11 cellular contexts compared by ENCODE assay signal in genomic region chr7:234712-235553, GRCh38. TPM values are rescaled to one million over a fixed set of nuclear protein-coding genes. Genes with fewer than 3 reads are reported as not detected.
DNase-seq lines count a peak whose midpoint lies in the region; ATAC-seq, FAIRE-seq and TF ChIP-seq lines count a peak whose summit lies in the region.
"Had no signal": no experiment of that assay in that cellular context is flagged by ENCODE, and none has a peak within 500 bp of the region (broad histone marks: within the 10 kb centered on the region; RNA-seq: fewer than 3 reads in every experiment).

No MANE protein-coding gene starts in this region.

- ATAC-seq in Right ventricle myocardium inferior (peak; percentile 86), natural killer cell (no peak)
- no peak for ATAC-seq in CD4-positive, alpha-beta T cell (ENCODE audit: poor library complexity)

- peak overlapping the region in 1 of 2 donors; percentile 78 for H3K27ac ChIP-seq in ovary
- no peak overlapping the region for H3K27ac ChIP-seq in CD4-positive, alpha-beta T cell (ENCODE audit: low read depth, low read length)
- H3K27ac ChIP-seq: 22Rv1 had no signal

- POLR2A ChIA-PET in CD4-positive, alpha-beta T cell (lab: Charles Lee), result no interaction called here

- TF ChIP-seq EP300 in ovary (IDR thresholded peaks at IDR 0.05), result peak; percentile 18

- H3K4me3 Mint-ChIP-seq in CD4-positive, alpha-beta T cell, result no peak overlapping the region
- no peak overlapping the region for H3K4me3 Mint-ChIP-seq in natural killer cell
- H3K4me3 Mint-ChIP-seq: activated naive CD8-positive, alpha-beta T cell treated with anti-CD3 and anti-CD28 coated beads, Interleukin-2, amount 10 ng/mL, durations not matched to agents 7 days and 5 days had no signal

- DNase-seq in Right ventricle myocardium inferior (ENCODE audit: missing footprints) (peak; percentile 82), cardiac septum (ENCODE audit: low spot score) (no peak), foreskin melanocyte (peak; percentile 78), ovary (peak in 3 of 5 donors; percentile 24 to 67 (median 50)), SKM-1 (lab: John Stamatoyannopoulos, UW; ENCODE audit: unreplicated experiment) (no peak), HTR-8/SVneo (ENCODE audit: insufficient read length, low spot score) (no peak), natural killer cell (no peak)
- DNase-seq in CD4-positive, alpha-beta T cell, result no peak
- DNase-seq: activated naive CD8-positive, alpha-beta T cell treated with anti-CD3 and anti-CD28 coated beads, Interleukin-2, amount 10 ng/mL, durations not matched to agents 7 days and 5 days; NCI-H446 had no signal

- TF ChIP-seq POLR2A in ovary (IDR thresholded peaks at IDR 0.05), result no peak

- TF ChIP-seq CTCF in ovary (IDR thresholded peaks at IDR 0.05) (no peak), natural killer cell (IDR thresholded peaks at IDR 0.05) (no peak)
- no peak for TF ChIP-seq CTCF in CD4-positive, alpha-beta T cell (IDR thresholded peaks at IDR 0.05)

- H3K4me1 ChIP-seq in ovary (ENCODE audit: insufficient read depth), result peaks cover 20% of the 10 kb centered on the region

- intact Hi-C loops in Right ventricle myocardium inferior (cut with DNase I) (loop anchor here (5.0 kb wide), 1 partner anchor 43 kb away; the partner anchor contains the start of gene FAM20C), cardiac septum (cut with DNase I) (loop anchor here (5.0 kb wide), 2 partner anchors 43 to 93 kb away; partner anchors contain the start of gene FAM20C), ovary (cut with DNase I) (no loop called here), natural killer cell (cut with micrococcal nuclease) (no loop called here)
- intact Hi-C loops in CD4-positive, alpha-beta T cell (cut with DNase I, micrococcal nuclease), result no loop called here

- no peaks in the 10 kb centered on the region for H3K9me3 ChIP-seq in ovary
- H3K9me3 ChIP-seq in CD4-positive, alpha-beta T cell (ENCODE audit: control insufficient read depth, low read length), result no peaks in the 10 kb centered on the region

- CTCF ChIA-PET in CD4-positive, alpha-beta T cell (lab: Charles Lee), result no interaction called here

- H3K4me3 ChIP-seq in ovary, result no peak overlapping the region

- 56 to 71% (median 59%) methylated on average over 28 of the region's 28 CpGs for WGBS in ovary, 3 donors

- H3K36me3 Mint-ChIP-seq in CD4-positive, alpha-beta T cell (ENCODE audit: low read depth), result no peaks in the 10 kb centered on the region
- H3K36me3 Mint-ChIP-seq in natural killer cell, result no peaks in the 10 kb centered on the region
- H3K36me3 Mint-ChIP-seq: activated naive CD8-positive, alpha-beta T cell treated with anti-CD3 and anti-CD28 coated beads, Interleukin-2, amount 10 ng/mL, durations not matched to agents 7 days and 5 days had no signal

- H3K27me3 ChIP-seq in ovary, result no peaks in the 10 kb centered on the region
- no peaks in the 10 kb centered on the region for H3K27me3 ChIP-seq in CD4-positive, alpha-beta T cell (ENCODE audit: control insufficient read depth, insufficient read depth, low read length)

- H3K9me3 Mint-ChIP-seq in CD4-positive, alpha-beta T cell, result no peaks in the 10 kb centered on the region
- H3K9me3 Mint-ChIP-seq in natural killer cell, result no peaks in the 10 kb centered on the region
- H3K9me3 Mint-ChIP-seq: activated naive CD8-positive, alpha-beta T cell treated with anti-CD3 and anti-CD28 coated beads, Interleukin-2, amount 10 ng/mL, durations not matched to agents 7 days and 5 days had no signal

- no peaks in the 10 kb centered on the region for H3K27me3 Mint-ChIP-seq in CD4-positive, alpha-beta T cell
- no peaks in the 10 kb centered on the region for H3K27me3 Mint-ChIP-seq in natural killer cell (ENCODE audit: low read depth in 2 of 2)
- H3K27me3 Mint-ChIP-seq: activated naive CD8-positive, alpha-beta T cell treated with anti-CD3 and anti-CD28 coated beads, Interleukin-2, amount 10 ng/mL, durations not matched to agents 7 days and 5 days had no signal

- no peak overlapping the region for H3K27ac Mint-ChIP-seq in CD4-positive, alpha-beta T cell
- no peak overlapping the region for H3K27ac Mint-ChIP-seq in natural killer cell
- H3K27ac Mint-ChIP-seq: activated naive CD8-positive, alpha-beta T cell treated with anti-CD3 and anti-CD28 coated beads, Interleukin-2, amount 10 ng/mL, durations not matched to agents 7 days and 5 days had no signal

- no peaks in the 10 kb centered on the region for H3K4me1 Mint-ChIP-seq in CD4-positive, alpha-beta T cell (ENCODE audit: low read depth)
- no peaks in the 10 kb centered on the region for H3K4me1 Mint-ChIP-seq in natural killer cell
- H3K4me1 Mint-ChIP-seq: activated naive CD8-positive, alpha-beta T cell treated with anti-CD3 and anti-CD28 coated beads, Interleukin-2, amount 10 ng/mL, durations not matched to agents 7 days and 5 days had no signal

- no peaks in the 10 kb centered on the region for H3K36me3 ChIP-seq in ovary

- no peak for FAIRE-seq in HTR-8/SVneo (lab: Jason Lieb, UNC)

RNA-seq across cellular contexts. Expression of gene FAM20C, which starts 42.6 kb away (rescaled TPM):
- total RNA-seq in Right ventricle myocardium inferior, result 26.1 TPM
- 30.2 TPM for total RNA-seq in cardiac septum
- total RNA-seq in ovary, result 10 to 100 TPM; 20.5 to 80.4 (median 47.4) TPM
- 10 to 100 TPM in 1 of 2 donors, 1 to 10 TPM in 1; 6.2 to 28.9 TPM for polyA plus RNA-seq in ovary
- total RNA-seq in CD4-positive, alpha-beta T cell, result 1 to 10 TPM; 1.3 to 1.7 TPM
- 1 to 10 TPM; 1.2 to 8.6 (median 3.9) TPM for total RNA-seq in natural killer cell

RNA-seq across cellular contexts. Expression of gene FOXL3, which starts 55.0 kb away (rescaled TPM):
- not detected for total RNA-seq in Right ventricle myocardium inferior
- total RNA-seq in cardiac septum, result not detected
- not detected for total RNA-seq in ovary
- not detected for polyA plus RNA-seq in ovary
- total RNA-seq in CD4-positive, alpha-beta T cell, result not detected
- total RNA-seq in natural killer cell, result not detected
- total RNA-seq: activated naive CD8-positive, alpha-beta T cell treated with anti-CD3 and anti-CD28 coated beads, Interleukin-2, amount 10 ng/mL, durations not matched to agents 7 days and 5 days had no signal

Comparison
In these comparisons a context has a peak if more than half of its experiments do, and no peak if none do; other contexts are left out.
1. DNase-seq: peak in Right ventricle myocardium inferior (single experiment), foreskin melanocyte (single experiment) and ovary (3 of 5); none in cardiac septum (single experiment), SKM-1 (single experiment), HTR-8/SVneo (single experiment), CD4-positive, alpha-beta T cell (0 of 10) and natural killer cell (single experiment).
2. intact Hi-C loops: an anchor here in Right ventricle myocardium inferior (5.0 kb wide) and cardiac septum (5.0 kb wide); none called in ovary, CD4-positive, alpha-beta T cell and natural killer cell.